Comparison of ENCODE assay signal across 22 cellular contexts in genomic region chr5:1547655-1548054, GRCh38.
"Had no signal": no experiment of that assay in that cellular context is flagged by ENCODE, and none has a peak within 500 bp of the region (broad histone marks: within the 10 kb centered on the region; RNA-seq: fewer than 3 reads in every experiment).

No MANE protein-coding gene starts in this region.

- H3K27me3 Mint-ChIP-seq: stimulated activated memory B cell treated with anti-CD40 and anti-IgM and Interleukin-4, amounts not matched to agents 10 μg/mL and 1 μg/mL and 100 μg/mL, for 72 hours had no signal

- H3K9ac ChIP-seq: parathyroid adenoma had no signal

- H3K36me3 ChIP-seq: esophagus muscularis mucosa, gastrocnemius medialis, heart right ventricle, left lung, prostate gland, right lobe of liver, tibial nerve had no signal

- H3K79me2 ChIP-seq: parathyroid adenoma had no signal

- H3K36me3 Mint-ChIP-seq: naive thymus-derived CD4-positive, alpha-beta T cell had no signal

- H3K9me3 ChIP-seq: esophagus muscularis mucosa, gastrocnemius medialis, heart right ventricle, left lung, prostate gland, right lobe of liver, tibial nerve had no signal

- H3K27me3 ChIP-seq: left lung, right lobe of liver had no signal

- DNase-seq: cortex of kidney; effector CD8-positive, alpha-beta T cell; gastrocnemius medialis; islet precursor cell; mesenchymal stem cell; naive thymus-derived CD4-positive, alpha-beta T cell; nephron progenitor cell; stimulated activated CD4-positive, alpha-beta T cell treated with anti-CD3 and anti-CD28 coated beads, Interleukin-15, amount 100 ng/mL, for 24 hours; stimulated activated CD4-positive, alpha-beta T cell treated with anti-CD3 and anti-CD28 coated beads, Interleukin-1b, Interleukin-23, amount 100 ng/mL, for 48 hours; stimulated activated CD4-positive, alpha-beta T cell treated with anti-CD3 and anti-CD28 coated beads, Interleukin-4, amount 100 ng/mL, for 24 hours had no signal

- H3K27ac Mint-ChIP-seq: nephron progenitor cell; stimulated activated memory B cell treated with anti-CD40 and anti-IgM and Interleukin-4, amounts not matched to agents 10 μg/mL and 1 μg/mL and 100 μg/mL, for 72 hours; stimulated activated naive CD8-positive, alpha-beta T cell treated with anti-CD3 and anti-CD28 coated beads, Interleukin-15, Interleukin-2, amounts not matched to agents 100 ng/mL and 50 ng/mL, for 24 hours had no signal

- ATAC-seq: gastrocnemius medialis; naive thymus-derived CD4-positive, alpha-beta T cell; right lobe of liver; stimulated activated memory B cell treated with anti-CD40 and anti-IgM and Interleukin-4, amounts not matched to agents 10 μg/mL and 1 μg/mL and 100 μg/mL, for 72 hours had no signal

- H3K4me1 ChIP-seq: parathyroid adenoma, prostate gland, right lobe of liver had no signal

- H2AFZ ChIP-seq: parathyroid adenoma had no signal

- H3K4me3 ChIP-seq: dorsolateral prefrontal cortex, esophagus muscularis mucosa, gastrocnemius medialis, heart right ventricle, left lung, lung, prostate gland, right lobe of liver, tibial nerve had no signal

- H3K9me3 Mint-ChIP-seq: nephron progenitor cell; stimulated activated naive CD8-positive, alpha-beta T cell treated with anti-CD3 and anti-CD28 coated beads, Interleukin-15, Interleukin-2, amounts not matched to agents 100 ng/mL and 50 ng/mL, for 24 hours had no signal

- H3K4me3 Mint-ChIP-seq: naive thymus-derived CD4-positive, alpha-beta T cell; nephron progenitor cell; stimulated activated memory B cell treated with anti-CD40 and anti-IgM and Interleukin-4, amounts not matched to agents 10 μg/mL and 1 μg/mL and 100 μg/mL, for 72 hours; stimulated activated naive CD8-positive, alpha-beta T cell treated with anti-CD3 and anti-CD28 coated beads, Interleukin-15, Interleukin-2, amounts not matched to agents 100 ng/mL and 50 ng/mL, for 24 hours had no signal

- H3K27ac ChIP-seq: dorsolateral prefrontal cortex, epithelial cell of prostate, esophagus muscularis mucosa, gastrocnemius medialis, heart right ventricle, parathyroid adenoma, prostate gland, right lobe of liver, tibial nerve had no signal
